1 cellular context compared by ENCODE assay signal in genomic region chr19:6861683-6862286, GRCh38.
TF ChIP-seq lines count a peak whose summit lies in the region.

No MANE protein-coding gene starts in this region.

TF ChIP-seq in HepG2, 621 proteins besides CTCF, POLR2A, EP300 and RAD21 (continued from another document):
- TF ChIP-seq ZFP36 (IDR thresholded peaks at IDR 0.05; ENCODE audit: borderline replicate concordance, low read depth, low read length, partially characterized antibody), result peak; percentile 63
- TF ChIP-seq ZNF280B (CRISPR knock-in tag; IDR thresholded peaks at IDR 0.05; ENCODE audit: borderline replicate concordance), result no peak
